In genomic region chr12:119145367-119145766, GRCh38 we compare ENCODE assay signal across 23 cellular contexts. TPM values are rescaled to one million over a fixed set of nuclear protein-coding genes. Genes with fewer than 3 reads are reported as not detected.
DNase-seq lines count a peak whose midpoint lies in the region; ATAC-seq and TF ChIP-seq lines count a peak whose summit lies in the region.
"Had no signal": no experiment of that assay in that cellular context is flagged by ENCODE, and none has a peak within 500 bp of the region (broad histone marks: within the 10 kb centered on the region; RNA-seq: fewer than 3 reads in every experiment).

No MANE protein-coding gene starts in this region.

- H3K4me1 ChIP-seq in GM23338 (ENCODE audit: insufficient read depth), result peaks cover 18% of the 10 kb centered on the region; the same call in 1 of the 2 replicates
- H3K4me1 ChIP-seq: BLaER1 had no signal

- POLR2A ChIA-PET in WTC11 (lab: Charles Lee), result interaction anchor here (1.0 to 1.2 kb wide), 2 partner anchors 8 to 9 kb away, joined by 3 to 5 read pairs; no protein-coding TSS in a partner anchor

- peak overlapping the region; percentile 50; the same call in 1 of the 2 replicates for H3K27ac Mint-ChIP-seq in GM23338
- H3K27ac Mint-ChIP-seq in WTC11, result peak overlapping the region; percentile 76
- H3K27ac Mint-ChIP-seq: CD4-positive, alpha-beta T cell had no signal

- no peaks in the 10 kb centered on the region for H3K9me2 ChIP-seq in GM23338 (ENCODE audit: insufficient read depth)
- H3K9me2 ChIP-seq: SK-N-SH had no signal

- peak overlapping the region; percentile 16; the same call in 1 of the 2 replicates for H3K27ac ChIP-seq in GM23338 (ENCODE audit: low read depth)
- H3K27ac ChIP-seq: BLaER1, GM23248, PC-9, RWPE1 had no signal

- ATAC-seq in GM23338 (peak; percentile 84), WTC11 (peak; percentile 82), HG03565 (IDR thresholded peaks at IDR 0.05; ENCODE audit: unreplicated experiment) (no peak), GM19324 (IDR thresholded peaks at IDR 0.05; ENCODE audit: low FRiP score, unreplicated experiment) (no peak)

- CTCF ChIA-PET in WTC11 (lab: Charles Lee), result interaction anchor here (0.9 to 1.3 kb wide), 5 partner anchors 11 to 498 kb away, joined by 3 to 7 read pairs (median 3); no protein-coding TSS in a partner anchor

- no peak overlapping the region for H2AFZ ChIP-seq in GM23338
- H2AFZ ChIP-seq: GM23248, PC-9 had no signal

- peaks cover 3% of the 10 kb centered on the region; the same call in 1 of the 2 replicates for H3F3A ChIP-seq in GM23338 (replicated peaks; ENCODE audit: low read depth)

- H3K9me3 Mint-ChIP-seq in GM23338 (no peaks in the 10 kb centered on the region), WTC11 (peaks cover 6% of the 10 kb centered on the region)

- peaks cover 33% of the 10 kb centered on the region; the same call in 2 of the 3 replicates for H3K4me1 Mint-ChIP-seq in GM23338
- H3K4me1 Mint-ChIP-seq in WTC11, result peaks cover 32% of the 10 kb centered on the region

- H3K4me2 ChIP-seq in GM23338, result peak overlapping the region; percentile 46; the same call in 1 of the 2 replicates
- H3K4me2 ChIP-seq: BLaER1, PC-9, SK-N-SH had no signal

- H4K20me1 ChIP-seq in GM23338 (replicated peaks; ENCODE audit: insufficient read depth), result no peaks in the 10 kb centered on the region
- H4K20me1 ChIP-seq: BLaER1 had no signal

- no peaks in the 10 kb centered on the region for H3K36me3 ChIP-seq in GM23338 (ENCODE audit: insufficient read depth)
- H3K36me3 ChIP-seq: BLaER1 had no signal

- H3K4me3 Mint-ChIP-seq in GM23338 (no peak overlapping the region), WTC11 (peak overlapping the region; percentile 17)
- H3K4me3 Mint-ChIP-seq: CD4-positive, alpha-beta T cell had no signal

- H3K27me3 Mint-ChIP-seq in GM23338 (ENCODE audit: insufficient read depth, low read depth, poor library complexity), result peaks cover 5% of the 10 kb centered on the region
- H3K27me3 Mint-ChIP-seq in WTC11 (ENCODE audit: low read depth), result no peaks in the 10 kb centered on the region; the same call in 1 of the 2 replicates

- TF ChIP-seq CTCF in GM23338 (conservative IDR thresholded peaks at IDR 0.05; ENCODE audit: low read depth in 2 of 2), result peak; percentile 15 to 25; a peak in 1 of 4 replicates
- TF ChIP-seq CTCF in WTC11 (IDR thresholded peaks at IDR 0.05), result no peak

- peaks cover 24% of the 10 kb centered on the region for H3K36me3 Mint-ChIP-seq in GM23338 (ENCODE audit: low read depth)
- peaks cover 8% of the 10 kb centered on the region for H3K36me3 Mint-ChIP-seq in WTC11

- DNase-seq in GM23338 (ENCODE audit: low spot score) (peak; percentile 43), WTC11 (ENCODE audit: low spot score) (peak; percentile 27), iPS-NIHi11 (ENCODE audit: low spot score) (peak; percentile 41), NCI-H146 treated with DMSO at 0.1 percent for 48 hours (lab: John Stamatoyannopoulos, UW; ENCODE audit: unreplicated experiment) (no peak), AG20443 (ENCODE audit: low spot score) (no peak)
- DNase-seq: CD4-positive, alpha-beta T cell; COR-L47; DMS79; GM23248; KG1; NCI-H1092; NCI-H1436; NCI-H2029; NCI-H226; NCI-H510A treated with DMSO at 0.1 percent for 48 hours; NCI-H748 treated with DMSO at 0.1 percent for 48 hours; PC-9; SIG-M5; SK-N-SH had no signal

- H3K79me2 ChIP-seq in GM23338 (replicated peaks; ENCODE audit: insufficient read depth), result no peaks in the 10 kb centered on the region

- peak overlapping the region; percentile 18; the same call in 1 of the 2 replicates for H3K4me3 ChIP-seq in GM23338
- H3K4me3 ChIP-seq: BLaER1, GM23248, PC-9 had no signal

- H3K27me3 ChIP-seq in GM23338 (ENCODE audit: insufficient read depth), result no peaks in the 10 kb centered on the region
- H3K27me3 ChIP-seq: BLaER1 had no signal

TF ChIP-seq in GM23338, 12 proteins besides CTCF, POLR2A, EP300 and RAD21:
- TF ChIP-seq ETS1 (IDR thresholded peaks at IDR 0.05) (no peak), EZH2 (IDR thresholded peaks at IDR 0.05; ENCODE audit: low read depth, unreplicated experiment) (no peak)
TF ChIP-seq in GM23338: peak in this region for 0.

TF ChIP-seq in WTC11, 78 proteins besides CTCF, POLR2A, EP300 and RAD21:
- TF ChIP-seq ZNF423 (CRISPR knock-in tag; IDR thresholded peaks at IDR 0.05), result 0 out of 2 replicates have a peak, but pooled peaks have one; percentile 18
- no peak for TF ChIP-seq PRDM15 (CRISPR knock-in tag; IDR thresholded peaks at IDR 0.05)

RNA-seq across cellular contexts. Expression of gene HSPB8, which starts 33.4 kb away (rescaled TPM):
- total RNA-seq in GM23338 (2014; rRNA removed; shearing (Covaris generic)), result 4.7 and 4.8 TPM in 2 replicates
- polyA plus RNA-seq in GM23338 (2016; fragmentation: Nextera tagmentation; extraction: Ambion mirVana), result 3.5 and 4.3 TPM in 2 replicates
- total RNA-seq in WTC11 (2021), result 6.7 to 7.6 TPM (median 7.6 TPM) in 3 replicates
- total RNA-seq: CD4-positive, alpha-beta T cell had no signal

Comparison
In these comparisons a context has a peak if more than half of its experiments do, and no peak if none do; other contexts are left out.
1. ATAC-seq: peak in GM23338 (single experiment) and WTC11 (single experiment); none in HG03565 (single experiment) and GM19324 (single experiment).
2. DNase-seq: peak in GM23338 (single experiment), WTC11 (single experiment) and iPS-NIHi11 (single experiment); none in NCI-H146 treated with DMSO at 0.1 percent for 48 hours (single experiment) and AG20443 (single experiment).